10 cellular contexts compared by ENCODE assay signal in the genomic region with DNA sequence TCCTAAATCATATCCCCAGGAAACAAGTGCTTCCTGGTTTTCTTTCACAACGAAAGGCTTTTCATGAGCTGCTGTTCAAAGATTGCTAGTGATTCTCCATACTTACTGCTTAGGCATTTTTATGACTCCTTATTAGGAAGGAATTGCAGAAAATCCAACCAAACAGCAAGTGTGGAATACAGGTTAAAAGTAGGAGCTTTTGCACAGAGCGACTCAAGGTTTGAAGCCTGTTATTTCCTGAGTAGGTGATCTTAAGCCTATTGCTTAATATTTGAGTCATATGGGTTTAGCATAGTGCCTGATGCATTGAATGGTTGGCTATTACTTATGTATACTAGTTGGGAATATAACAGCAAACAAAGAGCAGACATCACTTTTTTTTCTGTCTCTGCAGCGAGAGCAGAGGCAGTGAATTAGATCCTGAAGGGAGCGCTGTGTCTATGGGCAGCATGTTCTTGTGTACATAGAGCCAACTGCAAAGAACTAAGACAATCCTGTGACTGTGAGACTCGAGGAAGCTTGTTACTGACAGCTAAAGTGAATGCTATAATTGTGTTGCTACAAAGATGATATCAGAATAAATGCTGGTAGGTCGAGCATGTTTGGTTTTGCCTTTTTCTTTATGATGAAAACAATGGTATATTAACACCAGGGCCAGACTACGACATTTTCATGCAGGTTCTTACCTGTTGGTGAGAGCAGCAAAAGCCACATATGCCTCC. TPM values are rescaled to one million over a fixed set of nuclear protein-coding genes. Genes with fewer than 3 reads are reported as not detected.
DNase-seq lines count a peak whose midpoint lies in the region; ATAC-seq and TF ChIP-seq lines count a peak whose summit lies in the region.
"Had no signal": no experiment of that assay in that cellular context is flagged by ENCODE, and none has a peak within 500 bp of the region (broad histone marks: within the 10 kb centered on the region; RNA-seq: fewer than 3 reads in every experiment).

No MANE protein-coding gene starts in this region.

- peaks cover 8% of the 10 kb centered on the region for H3K27me3 Mint-ChIP-seq in activated T-cell treated with anti-CD3 and anti-CD28 coated beads, Interleukin-2, amount 50 U/mL, for 72 hours (ENCODE audit: low read depth)

- H3K36me3 ChIP-seq in muscle layer of duodenum (ENCODE audit: control insufficient read depth in 1 of 2, insufficient read depth in 2 of 2, low read length in 2 of 2), result no peaks in the 10 kb centered on the region

- no peaks in the 10 kb centered on the region for H3K36me3 Mint-ChIP-seq in activated T-cell treated with anti-CD3 and anti-CD28 coated beads, Interleukin-2, amount 50 U/mL, for 72 hours (ENCODE audit: insufficient read depth in 2 of 2)

- peaks cover 13% of the 10 kb centered on the region for H3K4me1 Mint-ChIP-seq in activated T-cell treated with anti-CD3 and anti-CD28 coated beads, Interleukin-2, amount 50 U/mL, for 72 hours (ENCODE audit: low read depth)
- H3K4me1 Mint-ChIP-seq: activated CD4-positive, alpha-beta memory T cell treated with anti-CD3 and anti-CD28 coated beads, Interleukin-2, amount 10 ng/mL, durations not matched to agents 7 days and 5 days had no signal

- no peak overlapping the region for H3K27ac Mint-ChIP-seq in activated T-cell treated with anti-CD3 and anti-CD28 coated beads, Interleukin-2, amount 50 U/mL, for 72 hours
- H3K27ac Mint-ChIP-seq: activated CD4-positive, alpha-beta memory T cell treated with anti-CD3 and anti-CD28 coated beads, Interleukin-2, amount 10 ng/mL, durations not matched to agents 7 days and 5 days had no signal

- H3K9me3 ChIP-seq in muscle layer of duodenum (ENCODE audit: control insufficient read depth in 1 of 2, low read length in 2 of 2), result no peaks in the 10 kb centered on the region

- ATAC-seq in activated T-cell treated with anti-CD3 and anti-CD28 coated beads, Interleukin-2, amount 50 U/mL, for 72 hours (replicated peaks in 1 of 2), result no peak
- no peak for ATAC-seq in GM18861 (IDR thresholded peaks at IDR 0.05; ENCODE audit: unreplicated experiment)

- H3K4me1 ChIP-seq in muscle layer of duodenum (ENCODE audit: control insufficient read depth in 1 of 2, insufficient read depth in 2 of 2, low read length in 2 of 2), result peaks cover 8 to 20% of the 10 kb centered on the region in 2 donors

- TF ChIP-seq POLR2A in NB4 (IDR thresholded peaks at IDR 0.05; ENCODE audit: extremely low read depth, insufficient read length), result no peak

- no peak overlapping the region for H3K4me3 ChIP-seq in NB4 (ENCODE audit: low read depth, low read length)
- no peak overlapping the region for H3K4me3 ChIP-seq in muscle layer of duodenum (ENCODE audit: low read depth in 1 of 2, low read length in 2 of 2)

- no peaks in the 10 kb centered on the region for H3K27me3 ChIP-seq in muscle layer of duodenum (ENCODE audit: low read depth, low read length)

- DNase-seq in COLO829 (ENCODE audit: low spot score), result peak; percentile 67
- peak; percentile 32 for DNase-seq in NB4 (ENCODE audit: low read depth)
- peak; percentile 36 for DNase-seq in dedifferentiated amniotic fluid mesenchymal stem cell (ENCODE audit: extremely low spot score)
- no peak for DNase-seq in activated T-cell treated with anti-CD3 and anti-CD28 coated beads, Interleukin-2, amount 50 U/mL, for 72 hours
- no peak for DNase-seq in putamen (ENCODE audit: low spot score)
- DNase-seq in NCI-H446 treated with DMSO at 0.1 percent for 48 hours (lab: John Stamatoyannopoulos, UW), result no peak
- DNase-seq: activated CD4-positive, alpha-beta memory T cell treated with anti-CD3 and anti-CD28 coated beads, Interleukin-2, amount 10 ng/mL, durations not matched to agents 7 days and 5 days; retina had no signal

- no peak overlapping the region for H3K4me3 Mint-ChIP-seq in activated T-cell treated with anti-CD3 and anti-CD28 coated beads, Interleukin-2, amount 50 U/mL, for 72 hours
- H3K4me3 Mint-ChIP-seq: activated CD4-positive, alpha-beta memory T cell treated with anti-CD3 and anti-CD28 coated beads, Interleukin-2, amount 10 ng/mL, durations not matched to agents 7 days and 5 days had no signal

- peak overlapping the region; percentile 32 for H3K27ac ChIP-seq in muscle layer of duodenum (ENCODE audit: low read length)

- no peak for TF ChIP-seq CTCF in NB4 (IDR thresholded peaks at IDR 0.05; ENCODE audit: low read depth, low read length)

- H3K9me3 Mint-ChIP-seq in activated T-cell treated with anti-CD3 and anti-CD28 coated beads, Interleukin-2, amount 50 U/mL, for 72 hours, result no peaks in the 10 kb centered on the region
- H3K9me3 Mint-ChIP-seq: activated CD4-positive, alpha-beta memory T cell treated with anti-CD3 and anti-CD28 coated beads, Interleukin-2, amount 10 ng/mL, durations not matched to agents 7 days and 5 days had no signal

RNA-seq across cellular contexts. Expression of a gene that starts 6.3 kb away (rescaled TPM):
- total RNA-seq in activated T-cell treated with anti-CD3 and anti-CD28 coated beads, Interleukin-2, amount 50 U/mL, for 72 hours, result under 1 TPM in 1 of 2 donors, not detected in 1; 0.23 TPM
- total RNA-seq: activated CD4-positive, alpha-beta memory T cell treated with anti-CD3 and anti-CD28 coated beads, Interleukin-2, amount 10 ng/mL, durations not matched to agents 7 days and 5 days had no signal

RNA-seq across cellular contexts. Expression of a gene that starts 37.7 kb away (rescaled TPM):
- total RNA-seq in activated T-cell treated with anti-CD3 and anti-CD28 coated beads, Interleukin-2, amount 50 U/mL, for 72 hours, result not detected
- total RNA-seq: activated CD4-positive, alpha-beta memory T cell treated with anti-CD3 and anti-CD28 coated beads, Interleukin-2, amount 10 ng/mL, durations not matched to agents 7 days and 5 days had no signal

Comparison
In these comparisons a context has a peak if more than half of its experiments do, and no peak if none do; other contexts are left out.
1. DNase-seq: peak in COLO829 (single experiment), NB4 (single experiment) and dedifferentiated amniotic fluid mesenchymal stem cell (single experiment); none in activated T-cell treated with anti-CD3 and anti-CD28 coated beads, Interleukin-2, amount 50 U/mL, for 72 hours (0 of 2), putamen (single experiment) and NCI-H446 treated with DMSO at 0.1 percent for 48 hours (single experiment).